ENCODE assay signal across 5 cellular contexts in the genomic region with DNA sequence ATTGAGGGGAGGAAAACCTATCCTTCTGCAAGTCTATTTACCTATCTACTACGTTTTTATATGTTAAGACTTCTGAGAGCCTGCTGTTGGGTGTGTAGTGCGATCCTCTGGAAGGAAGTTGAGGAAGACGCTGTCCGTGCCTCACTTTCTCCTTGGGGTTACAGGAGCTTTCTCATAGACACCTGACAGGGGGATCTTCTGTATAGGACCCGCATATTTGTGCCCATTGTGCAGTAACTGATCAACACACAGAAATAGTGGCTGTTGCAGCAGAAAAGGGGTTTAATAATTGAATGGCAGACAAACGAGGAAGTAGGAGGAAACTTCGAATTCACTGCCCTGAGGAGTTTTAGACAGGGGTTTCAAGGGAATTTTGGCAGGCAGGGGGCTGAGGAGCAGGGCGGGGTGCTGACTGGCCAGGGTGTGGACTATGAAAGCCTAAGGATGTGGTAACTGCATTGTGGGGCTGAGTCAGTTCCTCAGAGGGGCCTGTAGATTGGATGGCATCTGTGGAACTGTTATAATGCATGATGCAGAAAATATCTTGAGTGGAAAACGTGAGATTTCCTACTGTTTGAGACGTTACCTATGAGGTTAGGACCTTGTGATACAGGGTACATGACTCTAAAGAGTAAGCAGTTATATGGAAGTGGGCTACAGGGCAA. TPM values are rescaled to one million over a fixed set of nuclear protein-coding genes. Genes with fewer than 3 reads are reported as not detected.
"Had no signal": no experiment of that assay in that cellular context is flagged by ENCODE, and none has a peak within 500 bp of the region (broad histone marks: within the 10 kb centered on the region; RNA-seq: fewer than 3 reads in every experiment).

No MANE protein-coding gene starts in this region.

RNA-seq across cellular contexts. Expression of a gene that starts 18.1 kb away (rescaled TPM):
- total RNA-seq: activated CD8-positive, alpha-beta T cell treated with anti-CD3 and anti-CD28 coated beads for 36 hours; activated naive CD8-positive, alpha-beta T cell treated with anti-CD3 and anti-CD28 coated beads for 36 hours; activated T-helper 2 cell treated with anti-CD3 and anti-CD28 coated beads, Interferon-gamma antibody, Interleukin-2, Interleukin-4, amounts not matched to agents 10 μg/mL and 5 μg/mL and 100 μg/mL, durations not matched to agents 14 hours and 24 hours and 36 hours; T-helper 2 cell treated with Interferon-gamma antibody and Interleukin-4, amounts not matched to agents 100 ng/mL and 5 ng/mL, for 36 hours had no signal
- polyA plus RNA-seq: SK-N-SH had no signal
